1 cellular context compared by ENCODE assay signal in the genomic region with DNA sequence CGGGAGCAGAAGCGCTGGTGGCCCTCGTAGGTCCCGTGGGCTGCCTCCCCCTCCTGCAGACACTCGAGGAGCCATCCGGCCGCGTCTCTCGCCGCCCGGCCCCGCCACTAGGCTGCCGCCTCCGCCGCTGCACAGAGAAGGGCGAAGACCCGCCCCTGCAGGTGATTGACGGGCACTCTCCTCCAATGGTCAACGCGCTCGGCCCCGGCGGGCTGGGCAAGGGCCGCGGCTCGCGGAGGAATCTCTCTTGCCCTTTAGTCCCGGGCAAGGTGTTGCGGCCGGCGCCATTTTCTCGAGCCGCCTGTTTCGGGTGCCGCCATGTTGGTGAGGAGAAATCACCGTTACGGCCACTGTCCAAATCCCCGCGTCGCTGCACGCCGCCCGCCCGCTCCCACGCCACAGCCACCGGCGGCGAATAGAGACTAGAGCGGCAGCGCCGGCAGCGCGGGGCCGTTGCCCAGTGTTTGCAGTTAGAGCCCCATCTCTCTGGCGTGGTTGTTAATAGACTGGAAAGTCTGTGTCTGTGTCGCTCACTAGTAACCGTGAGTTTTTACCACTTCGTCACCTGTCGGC.
TF ChIP-seq lines count a peak whose summit lies in the region.

TSS of gene ZC3H6 (plus strand) at position 284 of the 573 bp plus-strand sequence. CDS start 398 bp downstream, outside the sequence.

TF ChIP-seq in IMR-90, 13 proteins besides CTCF, POLR2A, EP300 and RAD21 (continued from another document):
- no peak for TF ChIP-seq ELK1 (IDR thresholded peaks at IDR 0.05; ENCODE audit: borderline replicate concordance, low read depth, low read length)
- TF ChIP-seq CHD1 (IDR thresholded peaks at IDR 0.05; ENCODE audit: low read depth, low read length) = 0 out of 2 replicates have a peak, but pooled peaks have one; percentile 62
- no peak for TF ChIP-seq CEBPB (IDR thresholded peaks at IDR 0.05; ENCODE audit: low read depth, low read length)
- no peak for TF ChIP-seq RFX5 (IDR thresholded peaks at IDR 0.05; ENCODE audit: low read depth, low read length)
- no peak for TF ChIP-seq NFE2L2 (IDR thresholded peaks at IDR 0.05; ENCODE audit: low read depth, low read length)
- no peak for TF ChIP-seq RCOR1 (IDR thresholded peaks at IDR 0.05; ENCODE audit: insufficient replicate concordance, low read length)
- no peak for TF ChIP-seq MXI1 (IDR thresholded peaks at IDR 0.05; ENCODE audit: borderline replicate concordance, low read depth, low read length)
- peak; percentile 85; the same call in 1 of the 2 replicates for TF ChIP-seq MAZ (IDR thresholded peaks at IDR 0.05; ENCODE audit: borderline replicate concordance, low read depth, low read length)
